Comparison of ENCODE assay signal across 7 cellular contexts in the genomic region with DNA sequence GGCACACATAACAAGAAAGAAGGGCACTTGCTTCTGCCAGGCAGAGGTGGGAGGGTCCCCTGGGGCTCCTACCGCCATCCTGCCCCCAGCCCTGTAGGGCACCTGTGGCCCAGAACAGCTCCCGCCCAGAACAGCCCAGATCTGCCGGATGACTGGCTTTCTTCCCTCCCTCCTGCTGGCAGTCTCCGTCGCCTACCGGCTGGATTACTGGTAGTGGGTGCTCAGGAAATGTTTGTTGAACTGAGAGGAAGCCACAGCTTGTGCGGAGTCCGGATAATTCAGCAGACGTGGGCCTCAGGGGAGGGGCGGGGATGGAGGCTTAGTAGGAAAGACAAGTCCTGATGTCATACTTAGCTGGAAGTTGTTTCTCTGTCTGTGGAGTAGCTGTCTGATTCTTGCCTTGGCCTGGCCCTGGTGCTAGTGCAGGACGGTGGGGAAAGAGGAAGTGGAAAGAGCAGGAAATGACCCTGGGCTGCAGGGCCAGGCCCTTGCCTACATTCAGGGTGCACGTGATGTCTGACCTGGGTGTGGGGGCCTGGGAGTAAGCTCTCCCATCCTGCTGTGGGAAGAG. TPM values are rescaled to one million over a fixed set of nuclear protein-coding genes. Genes with fewer than 3 reads are reported as not detected.
DNase-seq lines count a peak whose midpoint lies in the region; FAIRE-seq and TF ChIP-seq lines count a peak whose summit lies in the region.
"Had no signal": no experiment of that assay in that cellular context is flagged by ENCODE, and none has a peak within 500 bp of the region (broad histone marks: within the 10 kb centered on the region; RNA-seq: fewer than 3 reads in every experiment).

No MANE protein-coding gene starts in this region.

- peaks cover 3% of the 10 kb centered on the region for H3K36me3 Mint-ChIP-seq in activated naive CD8-positive, alpha-beta T cell
- no peaks in the 10 kb centered on the region for H3K36me3 Mint-ChIP-seq in activated naive CD8-positive, alpha-beta T cell treated with anti-CD3 and anti-CD28 coated beads for 36 hours

- H3K4me3 ChIP-seq in H1 (ENCODE audit: extremely low read depth in 1 of 4, insufficient read depth in 2 of 4, low read depth in 3 of 4, low read length in 4 of 4): no peak overlapping the region

- no peak overlapping the region for H4K8ac ChIP-seq in H1 (ENCODE audit: extremely low read depth, insufficient read depth, low read length)

- 0 out of 2 replicates have a peak overlapping the region, but pooled peaks have one; percentile 96 for H2BK12ac ChIP-seq in H1 (ENCODE audit: low read depth, low read length)

- CTCF ChIA-PET in H1 (lab: Charles Lee; ENCODE audit: partially characterized antibody): interaction anchor here (0.7 to 27.4 kb wide), 9 partner anchors 7 to 544 kb away, joined by 3 to 584 read pairs (median 219); partner anchors contain the start of genes ANKRD63, DISP2, INAFM2 and PHGR1

- no peaks in the 10 kb centered on the region; the same call in 1 of the 2 replicates for H3K23me2 ChIP-seq in H1 (ENCODE audit: low read depth, low read length)

- H2AK5ac ChIP-seq in H1 (ENCODE audit: low read depth, low read length): no peak overlapping the region; the same call in 1 of the 2 replicates

- 0 out of 2 replicates have a peak overlapping the region, but pooled peaks have one; percentile 61 for H2BK20ac ChIP-seq in H1 (ENCODE audit: low read length)

- TF ChIP-seq POLR2A in H1 (IDR thresholded peaks at IDR 0.05; ENCODE audit: control extremely low read depth in 1 of 2, low read depth in 2 of 2, low read length in 2 of 2): no peak

- no peak overlapping the region for H2BK5ac ChIP-seq in H1 (ENCODE audit: low read depth, low read length)

- no peak overlapping the region for H3K9ac ChIP-seq in H1 (replicated peaks in 1 of 4; ENCODE audit: extremely low read depth in 1 of 4, low read depth in 3 of 4, low read length in 3 of 4)

- no peak overlapping the region for H4K5ac ChIP-seq in H1 (ENCODE audit: insufficient read length, low read depth, low read length)

- FAIRE-seq in H1 (lab: Jason Lieb, UNC): no peak
- FAIRE-seq: G401.6 had no signal

- POLR2A ChIA-PET in H1 (lab: Charles Lee; ENCODE audit: partially characterized antibody): interaction anchor here (0.7 to 8.1 kb wide), 5 partner anchors 7 to 42 kb away, joined by 3 to 66 read pairs (median 4); no protein-coding TSS in a partner anchor

- H3K56ac ChIP-seq in H1 (replicated peaks; ENCODE audit: insufficient read length, low read depth, low read length): no peak overlapping the region

- H2BK120ac ChIP-seq in H1 (replicated peaks; ENCODE audit: low read depth, low read length): no peak overlapping the region

- peaks cover 1% of the 10 kb centered on the region for H3K27me3 Mint-ChIP-seq in activated naive CD8-positive, alpha-beta T cell
- H3K27me3 Mint-ChIP-seq in activated naive CD8-positive, alpha-beta T cell treated with anti-CD3 and anti-CD28 coated beads for 36 hours: no peaks in the 10 kb centered on the region

- peak overlapping the region; percentile 54 for H3K4me3 Mint-ChIP-seq in activated naive CD8-positive, alpha-beta T cell
- H3K4me3 Mint-ChIP-seq in activated naive CD8-positive, alpha-beta T cell treated with anti-CD3 and anti-CD28 coated beads for 36 hours: no peak overlapping the region

- no peaks in the 10 kb centered on the region for H3K9me3 Mint-ChIP-seq in activated naive CD8-positive, alpha-beta T cell (ENCODE audit: low read depth)
- H3K9me3 Mint-ChIP-seq in activated naive CD8-positive, alpha-beta T cell treated with anti-CD3 and anti-CD28 coated beads for 36 hours: no peaks in the 10 kb centered on the region

- H3K4ac ChIP-seq in H1 (replicated peaks; ENCODE audit: insufficient read length, low read depth, low read length): no peak overlapping the region

- H2BK15ac ChIP-seq in H1 (ENCODE audit: low read length): peak overlapping the region; percentile 16; the same call in 1 of the 2 replicates

- H4K91ac ChIP-seq in H1 (replicated peaks; ENCODE audit: insufficient read length, low read length): no peak overlapping the region

- TF ChIP-seq CTCF in H1 (IDR thresholded peaks at IDR 0.05; ENCODE audit: control extremely low read depth in 1 of 3, insufficient read depth in 1 of 3, low read depth in 1 of 3, low read length in 3 of 3): no peak

- H3K14ac ChIP-seq in H1 (ENCODE audit: insufficient read length): no peak overlapping the region

- peaks cover 18% of the 10 kb centered on the region for H3K4me1 Mint-ChIP-seq in activated naive CD8-positive, alpha-beta T cell (ENCODE audit: low read depth)
- peaks cover 16% of the 10 kb centered on the region for H3K4me1 Mint-ChIP-seq in activated naive CD8-positive, alpha-beta T cell treated with anti-CD3 and anti-CD28 coated beads for 36 hours

- TF ChIP-seq EP300 in H1 (IDR thresholded peaks at IDR 0.05; ENCODE audit: borderline replicate concordance in 1 of 2, low read depth in 2 of 2, low read length in 2 of 2): no peak

- peak overlapping the region; percentile 55 for H3K27ac Mint-ChIP-seq in activated naive CD8-positive, alpha-beta T cell
- H3K27ac Mint-ChIP-seq in activated naive CD8-positive, alpha-beta T cell treated with anti-CD3 and anti-CD28 coated beads for 36 hours: no peak overlapping the region

- 81% methylated on average over 11 of the region's 12 CpGs; no CpG with 5 or more reads in 1 of the 2 experiments for WGBS in H1 (ENCODE audit: extremely low coverage in 1 of 2, insufficient coverage in 1 of 2, insufficient read length in 1 of 2, insufficient replicate concordance in 2 of 2, low coverage in 1 of 2, low lambda C conversion rate in 2 of 2, missing lambda C conversion rate in 1 of 2), 2 experiments

- peaks cover 0 to 7% (median 0%) of the 10 kb centered on the region in 4 experiments; a peak in 3 of 8 replicates for H3K36me3 ChIP-seq in H1 (ENCODE audit: control insufficient read depth in 2 of 4, insufficient read depth in 4 of 4, low read length in 3 of 4)

- H3K23ac ChIP-seq in H1 (ENCODE audit: insufficient read length): no peak overlapping the region

- no peak for DNase-seq in activated naive CD8-positive, alpha-beta T cell treated with anti-CD3 and anti-CD28 coated beads for 36 hours
- no peak for DNase-seq in H1 (ENCODE audit: low read depth in 1 of 2, low spot score in 2 of 2)
- DNase-seq in posterior vena cava (ENCODE audit: low spot score): peak; percentile 91
- no peak for DNase-seq in AG08395 (ENCODE audit: low spot score)
- no peak for DNase-seq in effector CD4-positive, alpha-beta T cell

- intact Hi-C loops in posterior vena cava (cut with DNase I): no loop called here

- no peak overlapping the region for H3K27ac ChIP-seq in H1 (ENCODE audit: low read depth, low read length)

- no peak overlapping the region for H3K4me2 ChIP-seq in H1 (ENCODE audit: insufficient read depth in 1 of 2, low read depth in 2 of 2, low read length in 2 of 2)

- H3K9me3 ChIP-seq in H1 (ENCODE audit: insufficient read depth in 2 of 2, low read depth in 1 of 2, low read length in 1 of 2): no peaks in the 10 kb centered on the region; a peak in 1 of 4 replicates

- peaks cover under 1 to 29% (median 18%) of the 10 kb centered on the region in 4 experiments for H3K4me1 ChIP-seq in H1 (replicated peaks in 1 of 4; ENCODE audit: control insufficient read depth in 3 of 4, insufficient read depth in 4 of 4, low read length in 3 of 4)

- H4K20me1 ChIP-seq in H1 (replicated peaks in 1 of 2; ENCODE audit: control insufficient read depth in 1 of 2, insufficient read depth in 2 of 2, low read length in 2 of 2): no peaks in the 10 kb centered on the region

- TF ChIP-seq RAD21 in H1 (IDR thresholded peaks at IDR 0.05 in 1 of 2, conservative IDR thresholded peaks at IDR 0.05 in 1 of 2; ENCODE audit: low read depth in 2 of 2, low read length in 2 of 2): no peak

- H2AFZ ChIP-seq in H1 (ENCODE audit: low read length): no peak overlapping the region

- H3K27me3 ChIP-seq in H1 (replicated peaks in 1 of 4; ENCODE audit: control insufficient read depth in 3 of 4, extremely low read depth in 1 of 4, insufficient read depth in 3 of 4, low read length in 3 of 4): peaks cover 0 to 4% (median under 1%) of the 10 kb centered on the region in 4 experiments; a peak in 1 of 7 replicates

- H3K79me2 ChIP-seq in H1 (ENCODE audit: control insufficient read depth in 1 of 2, insufficient read depth in 2 of 2, low read length in 2 of 2): no peaks in the 10 kb centered on the region

- no peak overlapping the region for H3K18ac ChIP-seq in H1 (ENCODE audit: extremely low read depth, low read length)

- H3K79me1 ChIP-seq in H1 (ENCODE audit: low read depth, low read length): no peaks in the 10 kb centered on the region

RNA-seq across cellular contexts. Expression of gene CCDC9B, which starts 6.7 kb away (rescaled TPM):
- total RNA-seq in activated naive CD8-positive, alpha-beta T cell treated with anti-CD3 and anti-CD28 coated beads for 36 hours: under 1 TPM; 0.24 to 0.62 TPM
- 0.33 and 0.78 TPM in 2 replicates for total RNA-seq in H1 (2021; fragmentation: NEBNext Ultra II Directional; extraction: Animal tissue kit (Norgen Biotek cat#: 25700))
- polyA plus RNA-seq in H1 (2011; rRNA removed): 0.45 and 0.63 TPM in 2 replicates
- polyA plus RNA-seq in H1 (2011; cell fraction: cytosol; rRNA removed): 0.10 TPM
- 0.73 TPM for polyA plus RNA-seq in H1 (2011; cell fraction: nucleus; rRNA removed)
- polyA plus RNA-seq in H1 (2012, experiment 1 of 2): 0.62 to 1.1 TPM (median 0.85 TPM) in 4 replicates
- polyA plus RNA-seq in H1 (2012, experiment 2 of 2): 0.25 TPM
- 0.71 TPM for polyA plus RNA-seq in H1 (2013, experiment 1 of 2)
- polyA plus RNA-seq in H1 (2013, experiment 2 of 2): 0.50 TPM
- 0.22 and 0.50 TPM in 2 replicates for polyA minus RNA-seq in H1 (2011; rRNA and poly(A)+ RNA removed)
- polyA minus RNA-seq in H1 (2011; cell fraction: cytosol; rRNA and poly(A)+ RNA removed): 0.66 TPM
- 1.8 TPM for polyA minus RNA-seq in H1 (2011; cell fraction: nucleus; rRNA and poly(A)+ RNA removed)
- total RNA-seq in posterior vena cava: 10 to 100 TPM; 29.2 to 31.2 TPM

RNA-seq across cellular contexts. Expression of gene INAFM2, which starts 10.5 kb away (rescaled TPM):
- 10 to 100 TPM; 13.5 to 15.5 TPM for total RNA-seq in activated naive CD8-positive, alpha-beta T cell treated with anti-CD3 and anti-CD28 coated beads for 36 hours
- 35.1 and 38.2 TPM in 2 replicates for total RNA-seq in H1 (2021; fragmentation: NEBNext Ultra II Directional; extraction: Animal tissue kit (Norgen Biotek cat#: 25700))
- polyA plus RNA-seq in H1 (2011; rRNA removed): 9.6 and 15.3 TPM in 2 replicates
- polyA plus RNA-seq in H1 (2011; cell fraction: cytosol; rRNA removed): 11.9 TPM
- polyA plus RNA-seq in H1 (2011; cell fraction: nucleus; rRNA removed): 9.2 TPM
- 16.0 to 31.4 TPM (median 18.6 TPM) in 4 replicates for polyA plus RNA-seq in H1 (2012, experiment 1 of 2)
- polyA plus RNA-seq in H1 (2012, experiment 2 of 2): 19.4 TPM
- polyA plus RNA-seq in H1 (2013, experiment 1 of 2): 39.7 TPM
- polyA plus RNA-seq in H1 (2013, experiment 2 of 2): 42.5 TPM
- 8.6 and 10.5 TPM in 2 replicates for polyA minus RNA-seq in H1 (2011; rRNA and poly(A)+ RNA removed)
- 10.1 TPM for polyA minus RNA-seq in H1 (2011; cell fraction: cytosol; rRNA and poly(A)+ RNA removed)
- polyA minus RNA-seq in H1 (2011; cell fraction: nucleus; rRNA and poly(A)+ RNA removed): 14.0 TPM
- 10 to 100 TPM; 25.3 to 27.1 TPM for total RNA-seq in posterior vena cava

RNA-seq across cellular contexts. Expression of gene PHGR1, which starts 16.8 kb away (rescaled TPM):
- total RNA-seq in activated naive CD8-positive, alpha-beta T cell treated with anti-CD3 and anti-CD28 coated beads for 36 hours: not detected
- total RNA-seq in H1 (2021; fragmentation: NEBNext Ultra II Directional; extraction: Animal tissue kit (Norgen Biotek cat#: 25700)): not detected in 2 replicates
- not detected in 2 replicates for polyA plus RNA-seq in H1 (2011; rRNA removed)
- polyA plus RNA-seq in H1 (2011; cell fraction: cytosol; rRNA removed): not detected
- polyA plus RNA-seq in H1 (2011; cell fraction: nucleus; rRNA removed): not detected
- not detected in 4 replicates for polyA plus RNA-seq in H1 (2012, experiment 1 of 2)
- not detected for polyA plus RNA-seq in H1 (2012, experiment 2 of 2)
- not detected for polyA plus RNA-seq in H1 (2013, experiment 1 of 2)
- polyA plus RNA-seq in H1 (2013, experiment 2 of 2): not detected
- not detected in 2 replicates for polyA minus RNA-seq in H1 (2011; rRNA and poly(A)+ RNA removed)
- not detected for polyA minus RNA-seq in H1 (2011; cell fraction: cytosol; rRNA and poly(A)+ RNA removed)
- not detected for polyA minus RNA-seq in H1 (2011; cell fraction: nucleus; rRNA and poly(A)+ RNA removed)
- not detected for total RNA-seq in posterior vena cava

RNA-seq across cellular contexts. Expression of gene DISP2, which starts 24.0 kb away (rescaled TPM):
- total RNA-seq in activated naive CD8-positive, alpha-beta T cell treated with anti-CD3 and anti-CD28 coated beads for 36 hours: under 1 TPM; 0.08 to 0.14 TPM
- 1.2 and 3.4 TPM in 2 replicates for total RNA-seq in H1 (2021; fragmentation: NEBNext Ultra II Directional; extraction: Animal tissue kit (Norgen Biotek cat#: 25700))
- 0.45 and 0.72 TPM in 2 replicates for polyA plus RNA-seq in H1 (2011; rRNA removed)
- polyA plus RNA-seq in H1 (2011; cell fraction: cytosol; rRNA removed): 0.36 TPM
- polyA plus RNA-seq in H1 (2011; cell fraction: nucleus; rRNA removed): 1.1 TPM
- polyA plus RNA-seq in H1 (2012, experiment 1 of 2): 1.3 to 2.7 TPM (median 2.0 TPM) in 4 replicates
- polyA plus RNA-seq in H1 (2012, experiment 2 of 2): 1.4 TPM
- polyA plus RNA-seq in H1 (2013, experiment 1 of 2): 4.3 TPM
- polyA plus RNA-seq in H1 (2013, experiment 2 of 2): 4.1 TPM
- polyA minus RNA-seq in H1 (2011; rRNA and poly(A)+ RNA removed): 0.56 and 1.6 TPM in 2 replicates
- 0.73 TPM for polyA minus RNA-seq in H1 (2011; cell fraction: cytosol; rRNA and poly(A)+ RNA removed)
- 2.2 TPM for polyA minus RNA-seq in H1 (2011; cell fraction: nucleus; rRNA and poly(A)+ RNA removed)
- total RNA-seq in posterior vena cava: under 1 TPM; 0.05 to 0.32 TPM

RNA-seq across cellular contexts. Expression of gene PLCB2, which starts 26.3 kb away (rescaled TPM):
- total RNA-seq in activated naive CD8-positive, alpha-beta T cell treated with anti-CD3 and anti-CD28 coated beads for 36 hours: 10 to 100 TPM; 40.8 to 43.6 TPM
- 8.4 and 9.4 TPM in 2 replicates for total RNA-seq in H1 (2021; fragmentation: NEBNext Ultra II Directional; extraction: Animal tissue kit (Norgen Biotek cat#: 25700))
- 7.2 and 11.3 TPM in 2 replicates for polyA plus RNA-seq in H1 (2011; rRNA removed)
- polyA plus RNA-seq in H1 (2011; cell fraction: cytosol; rRNA removed): 10.7 TPM
- 30.4 TPM for polyA plus RNA-seq in H1 (2011; cell fraction: nucleus; rRNA removed)
- 4.1 to 10.7 TPM (median 7.5 TPM) in 4 replicates for polyA plus RNA-seq in H1 (2012, experiment 1 of 2)
- 4.1 TPM for polyA plus RNA-seq in H1 (2012, experiment 2 of 2)
- polyA plus RNA-seq in H1 (2013, experiment 1 of 2): 7.0 TPM
- polyA plus RNA-seq in H1 (2013, experiment 2 of 2): 7.6 TPM
- polyA minus RNA-seq in H1 (2011; rRNA and poly(A)+ RNA removed): 6.1 and 6.2 TPM in 2 replicates
- 3.7 TPM for polyA minus RNA-seq in H1 (2011; cell fraction: cytosol; rRNA and poly(A)+ RNA removed)
- 20.0 TPM for polyA minus RNA-seq in H1 (2011; cell fraction: nucleus; rRNA and poly(A)+ RNA removed)
- 10 to 100 TPM; 20.8 to 29.0 TPM for total RNA-seq in posterior vena cava

Comparison
In these comparisons a context has a peak if more than half of its experiments do, and no peak if none do; other contexts are left out.
1. RNA of gene CCDC9B, which starts 6.7 kb away (total RNA-seq): 29.2 to 31.2 TPM in posterior vena cava; 0.33 to 0.78 TPM in H1 and 0.24 to 0.62 TPM in activated naive CD8-positive, alpha-beta T cell treated with anti-CD3 and anti-CD28 coated beads for 36 hours; every median in the first group is over 10 times any median in the second.